In the genomic region with DNA sequence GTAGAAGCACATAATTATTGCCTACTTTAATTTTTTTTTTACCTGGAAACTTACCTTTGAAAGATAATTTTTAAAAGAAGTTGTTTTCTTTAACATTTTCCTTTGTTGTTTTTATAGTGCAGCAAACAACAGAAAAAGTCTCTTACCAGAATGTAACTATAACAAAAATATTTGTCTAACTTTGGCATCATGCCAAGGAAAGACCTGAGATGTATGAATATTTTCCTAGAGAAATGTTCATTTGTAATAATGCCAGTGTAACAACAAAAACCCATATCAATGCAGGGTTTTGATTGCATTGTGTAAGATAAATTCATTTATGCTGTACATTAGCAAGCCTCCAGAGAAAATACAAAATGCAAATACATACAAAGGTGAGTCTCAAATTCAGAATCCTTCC, we compare ENCODE assay signal across 8 cellular contexts.
"Had no signal": no experiment of that assay in that cellular context is flagged by ENCODE, and none has a peak within 500 bp of the region (broad histone marks: within the 10 kb centered on the region; RNA-seq: fewer than 3 reads in every experiment).

No MANE protein-coding gene starts in this region.

- H3K4me1 Mint-ChIP-seq: IgD-negative memory B cell had no signal

- DNase-seq: GM23248, GOT3, H7, HFFc6, KBM-7 had no signal

- H3K4me1 ChIP-seq: HAP-1 had no signal

- H3K4me3 Mint-ChIP-seq: HFFc6, IgD-negative memory B cell had no signal

- H3K27me3 Mint-ChIP-seq: IgD-negative memory B cell had no signal

- H3K27ac ChIP-seq: GM23248, HL-60 had no signal

- H3K36me3 ChIP-seq: HAP-1 had no signal

- H3K27ac Mint-ChIP-seq: HFFc6, IgD-negative memory B cell had no signal

- H3K9me3 ChIP-seq: HAP-1 had no signal

- H3K4me3 ChIP-seq: GM23248, HAP-1 had no signal

- H3K9ac ChIP-seq: GM23248 had no signal
